ENCODE assay signal across 26 cellular contexts in genomic region chr15:73872370-73872769, GRCh38. TPM values are rescaled to one million over a fixed set of nuclear protein-coding genes. Genes with fewer than 3 reads are reported as not detected.
A peak's percentile ranks its signal among the peaks of the same experiment; 100 is the strongest.
DNase-seq lines count a peak whose midpoint lies in the region; ATAC-seq and TF ChIP-seq lines count a peak whose summit lies in the region.
"Had no signal": no experiment of that assay in that cellular context is flagged by ENCODE, and none has a peak within 500 bp of the region (broad histone marks: within the 10 kb centered on the region; RNA-seq: fewer than 3 reads in every experiment).

No MANE protein-coding gene starts in this region.

- no peaks in the 10 kb centered on the region for H3K36me3 Mint-ChIP-seq in CD14-positive monocyte
- H3K36me3 Mint-ChIP-seq: CD4-positive, alpha-beta memory T cell; stimulated activated effector memory CD8-positive, alpha-beta T cell treated with anti-CD3 and anti-CD28 coated beads, Interleukin-12 subunit alpha, Interleukin-12 subunit beta, amount 100 ng/mL, for 72 hours had no signal

- peaks cover 9% of the 10 kb centered on the region for H3K27me3 ChIP-seq in brain microvascular endothelial cell (replicated peaks)

- no peak overlapping the region for H3K27ac Mint-ChIP-seq in CD14-positive monocyte
- no peak overlapping the region for H3K27ac Mint-ChIP-seq in stimulated activated naive CD8-positive, alpha-beta T cell treated with anti-CD3 and anti-CD28 coated beads, Interleukin-15, amount 100 ng/mL, for 72 hours
- H3K27ac Mint-ChIP-seq: activated CD4-positive, alpha-beta memory T cell treated with anti-CD3 and anti-CD28 coated beads, Interleukin-2, amount 10 ng/mL, durations not matched to agents 7 days and 5 days; CD4-positive, alpha-beta memory T cell; stimulated activated effector memory CD8-positive, alpha-beta T cell treated with anti-CD3 and anti-CD28 coated beads, Interleukin-12 subunit alpha, Interleukin-12 subunit beta, amount 100 ng/mL, for 72 hours had no signal

- no peak overlapping the region for H3K4me3 ChIP-seq in brain microvascular endothelial cell (ENCODE audit: low read depth, low read length)
- H3K4me3 ChIP-seq: skin epidermis had no signal

- intact Hi-C loops in CD14-positive monocyte (cut with micrococcal nuclease) = loop anchor here in 1 of 2 donors (2.0 kb wide), 1 partner anchor 36 kb away; no protein-coding TSS in a partner anchor

- in situ Hi-C loops in brain microvascular endothelial cell (cut with HindIII; ENCODE audit: low pct_ligation_motif_present, low sequenced_read_pairs) = no loop called here

- no peaks in the 10 kb centered on the region for H3K36me3 ChIP-seq in brain microvascular endothelial cell (replicated peaks)

- DNase-seq in Daoy (ENCODE audit: low read depth) (peak; percentile 34), HT1080 (ENCODE audit: low read depth) (peak; percentile 15), brain microvascular endothelial cell (peak; percentile 8), kidney tubule cell (ENCODE audit: low spot score) (peak; percentile 66), CD14-positive monocyte (ENCODE audit: low spot score) (no peak)
- no peak for DNase-seq in stimulated activated CD4-positive, alpha-beta T cell treated with anti-CD3 and anti-CD28 coated beads, Interleukin-2, amount 100 ng/mL, for 48 hours
- DNase-seq in stimulated activated naive CD8-positive, alpha-beta T cell treated with anti-CD3 and anti-CD28 coated beads, Interleukin-15, amount 100 ng/mL, for 72 hours = no peak
- DNase-seq: activated CD4-positive, alpha-beta memory T cell treated with anti-CD3 and anti-CD28 coated beads, Interleukin-2, amount 10 ng/mL, durations not matched to agents 7 days and 5 days; activated CD4-positive, CD25-positive, alpha-beta regulatory T cell; activated gamma-delta T cell treated with Interleukin-2 at 50 U/mL for 16 hours; CD4-positive, alpha-beta memory T cell; central memory CD4-positive, alpha-beta T cell; mesendoderm; NCI-H1436 treated with DMSO at 0.1 percent for 48 hours; NCI-H524 treated with DMSO at 0.1 percent for 48 hours; nucleus accumbens; stimulated activated CD4-positive, alpha-beta T cell treated with anti-CD3 and anti-CD28 coated beads, Interleukin-1b, Interleukin-23, amount 100 ng/mL, for 48 hours had no signal

- H3K27me3 Mint-ChIP-seq in CD14-positive monocyte (ENCODE audit: low read depth in 3 of 3) = peaks cover 3 to 39% (median 19%) of the 10 kb centered on the region in 3 donors
- peaks cover 43% of the 10 kb centered on the region for H3K27me3 Mint-ChIP-seq in stimulated activated naive CD8-positive, alpha-beta T cell treated with anti-CD3 and anti-CD28 coated beads, Interleukin-15, amount 100 ng/mL, for 72 hours

- H3K9me3 Mint-ChIP-seq in CD14-positive monocyte = no peaks in the 10 kb centered on the region
- no peaks in the 10 kb centered on the region for H3K9me3 Mint-ChIP-seq in stimulated activated naive CD8-positive, alpha-beta T cell treated with anti-CD3 and anti-CD28 coated beads, Interleukin-15, amount 100 ng/mL, for 72 hours
- H3K9me3 Mint-ChIP-seq: activated CD4-positive, alpha-beta memory T cell treated with anti-CD3 and anti-CD28 coated beads, Interleukin-2, amount 10 ng/mL, durations not matched to agents 7 days and 5 days; CD4-positive, alpha-beta memory T cell; stimulated activated effector memory CD8-positive, alpha-beta T cell treated with anti-CD3 and anti-CD28 coated beads, Interleukin-12 subunit alpha, Interleukin-12 subunit beta, amount 100 ng/mL, for 72 hours had no signal

- H3K4me1 Mint-ChIP-seq in CD14-positive monocyte = no peaks in the 10 kb centered on the region
- no peaks in the 10 kb centered on the region for H3K4me1 Mint-ChIP-seq in stimulated activated naive CD8-positive, alpha-beta T cell treated with anti-CD3 and anti-CD28 coated beads, Interleukin-15, amount 100 ng/mL, for 72 hours
- H3K4me1 Mint-ChIP-seq: activated CD4-positive, alpha-beta memory T cell treated with anti-CD3 and anti-CD28 coated beads, Interleukin-2, amount 10 ng/mL, durations not matched to agents 7 days and 5 days; CD4-positive, alpha-beta memory T cell; stimulated activated effector memory CD8-positive, alpha-beta T cell treated with anti-CD3 and anti-CD28 coated beads, Interleukin-12 subunit alpha, Interleukin-12 subunit beta, amount 100 ng/mL, for 72 hours had no signal

- TF ChIP-seq CTCF in brain microvascular endothelial cell (IDR thresholded peaks at IDR 0.05; ENCODE audit: low read depth, low read length, missing control alignments) = no peak
- no peak for TF ChIP-seq CTCF in CD14-positive monocyte (IDR thresholded peaks at IDR 0.05)

- H3K27ac ChIP-seq in brain microvascular endothelial cell = no peak overlapping the region
- H3K27ac ChIP-seq: skin epidermis had no signal

- no peak overlapping the region for H3K4me3 Mint-ChIP-seq in CD14-positive monocyte
- no peak overlapping the region for H3K4me3 Mint-ChIP-seq in stimulated activated naive CD8-positive, alpha-beta T cell treated with anti-CD3 and anti-CD28 coated beads, Interleukin-15, amount 100 ng/mL, for 72 hours
- H3K4me3 Mint-ChIP-seq: activated CD4-positive, alpha-beta memory T cell treated with anti-CD3 and anti-CD28 coated beads, Interleukin-2, amount 10 ng/mL, durations not matched to agents 7 days and 5 days; CD4-positive, alpha-beta memory T cell; stimulated activated effector memory CD8-positive, alpha-beta T cell treated with anti-CD3 and anti-CD28 coated beads, Interleukin-12 subunit alpha, Interleukin-12 subunit beta, amount 100 ng/mL, for 72 hours had no signal

- ATAC-seq in GM21367 (IDR thresholded peaks at IDR 0.05; ENCODE audit: unreplicated experiment) = no peak
- no peak for ATAC-seq in stimulated activated naive CD8-positive, alpha-beta T cell treated with anti-CD3 and anti-CD28 coated beads, Interleukin-15, amount 100 ng/mL, for 72 hours
- ATAC-seq: stimulated activated effector memory CD8-positive, alpha-beta T cell treated with anti-CD3 and anti-CD28 coated beads, Interleukin-12 subunit alpha, Interleukin-12 subunit beta, amount 100 ng/mL, for 72 hours had no signal

RNA-seq across cellular contexts. Expression of gene TBC1D21, which starts 1.0 kb away (rescaled TPM):
- total RNA-seq in Daoy (2014; rRNA removed; shearing (Covaris generic)) = not detected in 2 replicates
- total RNA-seq in HT1080 (2014; rRNA removed; shearing (Covaris generic)) = not detected in 2 replicates
- not detected in 2 replicates for polyA plus RNA-seq in HT1080 (2015; cell fraction: cytosol; rRNA removed)
- polyA plus RNA-seq in HT1080 (2015; cell fraction: nucleus; rRNA removed) = not detected in 2 replicates
- polyA plus RNA-seq in CD14-positive monocyte = not detected
- total RNA-seq: activated CD4-positive, alpha-beta memory T cell treated with anti-CD3 and anti-CD28 coated beads, Interleukin-2, amount 10 ng/mL, durations not matched to agents 7 days and 5 days; CD4-positive, alpha-beta memory T cell; epithelial cell of proximal tubule; H1; pulmonary artery endothelial cell; temporal lobe had no signal
- polyA plus RNA-seq: adipose tissue; AG04450; CD4-positive, alpha-beta memory T cell; H1 had no signal

RNA-seq across cellular contexts. Expression of gene LOXL1, which starts 53.9 kb away (rescaled TPM):
- total RNA-seq in Daoy (2014; rRNA removed; shearing (Covaris generic)) = 125 and 161 TPM in 2 replicates
- 51.8 and 67.5 TPM in 2 replicates for total RNA-seq in HT1080 (2014; rRNA removed; shearing (Covaris generic))
- polyA plus RNA-seq in HT1080 (2015; cell fraction: cytosol; rRNA removed) = 51.4 and 57.1 TPM in 2 replicates
- 50.3 and 62.8 TPM in 2 replicates for polyA plus RNA-seq in HT1080 (2015; cell fraction: nucleus; rRNA removed)
- under 1 TPM in 1 of 2 donors, not detected in 1; 0.07 TPM for polyA plus RNA-seq in CD14-positive monocyte

Comparison
In these comparisons a context has a peak if more than half of its experiments do, and no peak if none do; other contexts are left out.
1. DNase-seq: peak in Daoy (single experiment), HT1080 (single experiment), brain microvascular endothelial cell (single experiment) and kidney tubule cell (single experiment); none in CD14-positive monocyte (single experiment), stimulated activated CD4-positive, alpha-beta T cell treated with anti-CD3 and anti-CD28 coated beads, Interleukin-2, amount 100 ng/mL, for 48 hours (0 of 2) and stimulated activated naive CD8-positive, alpha-beta T cell treated with anti-CD3 and anti-CD28 coated beads, Interleukin-15, amount 100 ng/mL, for 72 hours (0 of 2).